Comparison of ENCODE assay signal across 12 cellular contexts in the genomic region with DNA sequence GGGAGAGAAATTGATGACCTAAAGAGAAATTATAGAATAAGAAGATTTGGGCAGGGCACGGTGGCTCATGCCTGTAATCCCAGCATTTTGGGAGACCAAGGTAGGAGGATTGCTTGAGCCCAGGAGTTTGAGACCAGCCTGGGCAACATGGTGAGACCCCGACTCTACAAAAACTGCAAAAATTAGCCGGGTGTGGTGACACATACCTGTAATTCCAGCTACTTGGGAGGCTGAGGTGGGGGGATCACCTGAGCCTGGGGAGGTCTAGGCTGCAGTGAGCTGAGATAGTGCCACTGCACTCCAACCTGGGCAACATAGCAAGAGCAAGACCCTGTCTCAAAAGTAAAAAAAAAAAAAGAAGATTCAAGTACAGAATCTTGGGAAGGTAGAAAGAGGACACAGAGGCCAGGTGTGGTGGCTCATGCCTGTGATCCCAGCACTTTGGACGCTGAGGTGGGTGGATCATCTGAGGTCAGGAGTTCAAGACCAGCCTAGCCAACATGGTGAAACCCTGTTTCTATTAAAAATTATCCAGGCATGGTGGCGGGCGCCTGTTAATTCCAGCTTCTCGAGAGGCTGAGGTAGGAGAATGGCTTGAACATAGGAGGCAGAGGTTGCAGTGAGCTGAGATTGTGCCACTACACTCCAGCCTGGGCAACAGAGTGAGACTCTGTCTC. TPM values are rescaled to one million over a fixed set of nuclear protein-coding genes. Genes with fewer than 3 reads are reported as not detected.
DNase-seq lines count a peak whose midpoint lies in the region; ATAC-seq and TF ChIP-seq lines count a peak whose summit lies in the region.
"Not testable (repeated sequence)": the region's sequence is repeated elsewhere in the genome, so short reads cannot be mapped to it uniquely, and the experiment has no call there.
"Had no signal": no experiment of that assay in that cellular context is flagged by ENCODE, and none has a peak within 500 bp of the region (broad histone marks: within the 10 kb centered on the region; RNA-seq: fewer than 3 reads in every experiment).

No MANE protein-coding gene starts in this region.

- BruUV-seq in Caco-2 (replicated peaks; lab: Mats Ljungman, UMichigan) = not testable (repeated sequence)

- H3K9ac ChIP-seq in mesendoderm (ENCODE audit: low read length) = peak overlapping the region; percentile 99

- not testable (repeated sequence) for H3K79me1 ChIP-seq in mesendoderm (ENCODE audit: low read length)

- not testable (repeated sequence) for H3K27me3 ChIP-seq in Caco-2 (replicated peaks; ENCODE audit: control insufficient read depth, insufficient read depth, low read length); WERI-Rb-1 (ENCODE audit: insufficient read depth, low read depth, severe bottlenecking); heart left ventricle; mesendoderm (ENCODE audit: insufficient read depth, low read length, poor library complexity); vagina

- not testable (repeated sequence) for ATAC-seq in heart left ventricle

- peak overlapping the region; percentile 99 for H2BK5ac ChIP-seq in mesendoderm (ENCODE audit: low read length)

- H4K8ac ChIP-seq in mesendoderm (ENCODE audit: low read depth, low read length) = peak overlapping the region; percentile 3

- H3K9me3 ChIP-seq in Caco-2; KOPT-K1 (ENCODE audit: insufficient read depth, low read length, poor library complexity, severe bottlenecking); WERI-Rb-1 (ENCODE audit: severe bottlenecking); heart left ventricle; vagina: not testable (repeated sequence)

- H2BK15ac ChIP-seq in mesendoderm (replicated peaks; ENCODE audit: low read depth) = not testable (repeated sequence)

- H3K4me3 Mint-ChIP-seq in Caco-2 (ENCODE audit: unreplicated experiment) = not testable (repeated sequence)

- TF ChIP-seq POLR2A in heart left ventricle (IDR thresholded peaks at IDR 0.05); vagina (IDR thresholded peaks at IDR 0.05): not testable (repeated sequence)

- H3K23ac ChIP-seq in mesendoderm (ENCODE audit: low read length) = not testable (repeated sequence)

- H3K36me3 Mint-ChIP-seq in Caco-2 (ENCODE audit: insufficient read depth, unreplicated experiment) = peaks cover 15% of the 10 kb centered on the region

- peak overlapping the region; percentile 99 for H3K27ac ChIP-seq in KOPT-K1 (ENCODE audit: low read depth, low read length, poor library complexity, severe bottlenecking)
- peak overlapping the region; percentile 95 for H3K27ac ChIP-seq in WERI-Rb-1
- peak overlapping the region; percentile 93 to 96 for H3K27ac ChIP-seq in coronary artery
- H3K27ac ChIP-seq in heart left ventricle = peak overlapping the region in 8 of 12 donors; percentile 66 to 94 (median 92)
- peak overlapping the region; percentile 99 for H3K27ac ChIP-seq in mesendoderm (ENCODE audit: low read depth, low read length)
- peak overlapping the region; percentile 97 for H3K27ac ChIP-seq in vagina

- H3K36me3 ChIP-seq in Caco-2 (ENCODE audit: control insufficient read depth, insufficient read depth, low read length); KOPT-K1 (ENCODE audit: insufficient read depth, low read length); WERI-Rb-1; heart left ventricle; mesendoderm (ENCODE audit: control insufficient read depth, insufficient read depth, low read length); vagina: not testable (repeated sequence)

- H3K4me1 Mint-ChIP-seq in Caco-2 (ENCODE audit: low read depth, unreplicated experiment) = peaks cover 20% of the 10 kb centered on the region

- intact Hi-C loops in Caco-2 (cut with micrococcal nuclease; ENCODE audit: unreplicated experiment) = loop anchor here (1.0 to 2.0 kb wide), 2 partner anchors 33 to 58 kb away; no protein-coding TSS in a partner anchor
- intact Hi-C loops in heart left ventricle (cut with DNase I); vagina (cut with DNase I): not testable (repeated sequence)

- POLR2A ChIA-PET in Caco-2 (lab: Charles Lee) = interaction anchor here (0.6 to 2.2 kb wide), 5 partner anchors 15 to 48 kb away, joined by 3 to 155 read pairs (median 6); a partner anchor contains a TSS

- peak overlapping the region; percentile 81 for H3K18ac ChIP-seq in mesendoderm (ENCODE audit: low read length)

- H2BK120ac ChIP-seq in mesendoderm (ENCODE audit: low read depth, low read length) = not testable (repeated sequence)

- H3K9me3 Mint-ChIP-seq in Caco-2 (ENCODE audit: unreplicated experiment) = not testable (repeated sequence)

- H3K4me2 ChIP-seq in mesendoderm (ENCODE audit: low read length) = peak overlapping the region; percentile 97

- not testable (repeated sequence) for H3K27me3 Mint-ChIP-seq in Caco-2 (ENCODE audit: insufficient read depth, unreplicated experiment)

- H3K79me2 ChIP-seq in mesendoderm (ENCODE audit: control insufficient read depth, insufficient read depth, low read length) = peaks cover 15% of the 10 kb centered on the region

- H2AK5ac ChIP-seq in mesendoderm (ENCODE audit: low read length) = peak overlapping the region; percentile 97

- peak overlapping the region; percentile 96 for H4K5ac ChIP-seq in mesendoderm (ENCODE audit: low read length)

- not testable (repeated sequence) for DNase-seq in Caco-2; WERI-Rb-1; coronary artery (ENCODE audit: low spot score); heart left ventricle; mesendoderm; skeletal muscle cell (ENCODE audit: low read depth); vagina (ENCODE audit: extremely low spot score in 2 of 2)

- CTCF ChIA-PET in Caco-2 (lab: Charles Lee) = interaction anchor here (0.6 to 2.0 kb wide), 4 partner anchors 8 to 32 kb away, joined by 3 to 18 read pairs (median 6); a partner anchor contains a TSS

- not testable (repeated sequence) for H3K27ac Mint-ChIP-seq in Caco-2 (ENCODE audit: unreplicated experiment)

- H3K56ac ChIP-seq in mesendoderm (ENCODE audit: low read length) = peak overlapping the region; percentile 99

- TF ChIP-seq CTCF in Caco-2 (IDR thresholded peaks at IDR 0.05; ENCODE audit: insufficient read depth in 1 of 2, low read depth in 1 of 2, low read length in 1 of 2, severe bottlenecking in 1 of 2, unreplicated experiment in 1 of 2); WERI-Rb-1 (IDR thresholded peaks at IDR 0.05; ENCODE audit: low read depth, low read length); coronary artery (IDR thresholded peaks at IDR 0.05); heart left ventricle (IDR thresholded peaks at IDR 0.05); vagina (IDR thresholded peaks at IDR 0.05): not testable (repeated sequence)

- peaks cover 38% of the 10 kb centered on the region for H3K4me1 ChIP-seq in Caco-2
- peaks cover 0 to 46% (median 28%) of the 10 kb centered on the region in 12 donors for H3K4me1 ChIP-seq in heart left ventricle
- H3K4me1 ChIP-seq in mesendoderm (ENCODE audit: control insufficient read depth, low read depth, low read length) = peaks cover 11% of the 10 kb centered on the region
- peaks cover 43% of the 10 kb centered on the region for H3K4me1 ChIP-seq in vagina

- WGBS in heart left ventricle, 4 donors = 83 to 91% (median 87%) methylated on average over 7 of the region's 7 CpGs
- WGBS in mesendoderm (ENCODE audit: extremely low coverage, insufficient coverage, low lambda C conversion rate) = no CpG with 5 or more reads among the region's 7 CpGs

- H3K4me3 ChIP-seq in Caco-2 (ENCODE audit: low read depth, low read length) (peak overlapping the region; percentile 48), WERI-Rb-1 (ENCODE audit: low read depth, low read length) (peak overlapping the region; percentile 83), coronary artery (peak overlapping the region; percentile 76), heart left ventricle (peak overlapping the region in 8 of 12 donors; percentile 63 to 81 (median 70)), mesendoderm (ENCODE audit: low read length) (peak overlapping the region; percentile 92), skeletal muscle cell (ENCODE audit: low read depth, low read length) (peak overlapping the region; percentile 37), vagina (peak overlapping the region in 1 of 2 donors; percentile 58)

- H3K4ac ChIP-seq in mesendoderm (ENCODE audit: low read depth, low read length) = peak overlapping the region; percentile 65

RNA-seq across cellular contexts. Expression of a gene that starts 27.8 kb away (rescaled TPM):
- 449 and 457 TPM in 2 replicates for total RNA-seq in Caco-2 (2022)
- total RNA-seq in heart left ventricle = 100 to 1,000 TPM in 1 of 9 donors, 10 to 100 TPM in 2, 1 to 10 TPM in 6; 2.3 to 216 (median 4.9) TPM
- polyA plus RNA-seq in heart left ventricle = 10 to 100 TPM; 16.8 to 66.9 TPM
- 565 TPM for polyA plus RNA-seq in mesendoderm (2013, experiment 1 of 2)
- 558 TPM for polyA plus RNA-seq in mesendoderm (2013, experiment 2 of 2)
- total RNA-seq in vagina = 42.7 TPM

RNA-seq across cellular contexts. Expression of a gene that starts 44.8 kb away (rescaled TPM):
- total RNA-seq in Caco-2 (2022) (0.19 TPM in 1 of 2 replicates, not detected in the other), heart left ventricle (not detected), vagina (not detected)
- not detected for polyA plus RNA-seq in heart left ventricle
- 0.04 TPM for polyA plus RNA-seq in mesendoderm (2013, experiment 1 of 2)
- polyA plus RNA-seq in mesendoderm (2013, experiment 2 of 2) = 0.07 TPM
- total RNA-seq: cardiac septum; esophagus mucosa; natural killer cell treated with Interleukin-12 subunit alpha and Interleukin-12 subunit beta and Interleukin-15 and Interleukin-18, amount 100 ng/mL, for 72 hours; urinary bladder had no signal
- polyA plus RNA-seq: urinary bladder had no signal
